Comparison of ENCODE assay signal across 19 cellular contexts in the genomic region with DNA sequence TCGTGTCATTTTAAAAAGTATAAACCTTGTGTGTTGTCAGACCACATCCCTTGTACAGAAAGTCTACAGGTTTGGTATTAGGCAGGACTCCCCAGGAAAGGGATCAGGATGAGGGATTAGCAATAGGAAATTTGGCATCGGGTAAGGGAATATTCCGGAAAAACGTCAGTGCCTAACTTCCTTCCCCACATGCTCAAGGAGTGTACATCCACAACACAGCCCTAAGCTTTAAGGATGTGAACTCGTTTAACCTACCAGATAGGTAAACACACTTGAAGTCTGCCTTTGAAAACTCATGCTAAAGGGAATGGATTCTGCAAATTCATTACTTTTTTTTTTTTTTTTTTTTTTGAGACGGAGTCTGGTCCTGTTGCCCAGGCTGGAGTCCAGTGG.
DNase-seq lines count a peak whose midpoint lies in the region; ATAC-seq and TF ChIP-seq lines count a peak whose summit lies in the region.
"Had no signal": no experiment of that assay in that cellular context is flagged by ENCODE, and none has a peak within 500 bp of the region (broad histone marks: within the 10 kb centered on the region; RNA-seq: fewer than 3 reads in every experiment).

No MANE protein-coding gene starts in this region.

- H3K27me3 ChIP-seq in trophoblast cell (ENCODE audit: insufficient read depth, low read length) = no peaks in the 10 kb centered on the region
- H3K27me3 ChIP-seq: brain microvascular endothelial cell had no signal

- peak overlapping the region; percentile 42 for H2BK5ac ChIP-seq in trophoblast cell (ENCODE audit: low read depth, low read length, poor library complexity)

- H4K91ac ChIP-seq in trophoblast cell (ENCODE audit: low read depth, low read length) = no peak overlapping the region

- ATAC-seq in left ventricle myocardium superior (peak; percentile 70), GM21723 (IDR thresholded peaks at IDR 0.05; ENCODE audit: unreplicated experiment) (no peak), GM18517 (IDR thresholded peaks at IDR 0.05; ENCODE audit: unreplicated experiment) (no peak)
- no peak for ATAC-seq in activated T-cell treated with anti-CD3 and anti-CD28 coated beads, Interleukin-2, amount 50 U/mL, for 4 hours
- ATAC-seq: activated CD8-positive, alpha-beta T cell treated with anti-CD3 and anti-CD28 coated beads for 36 hours; activated T-cell treated with anti-CD3 and anti-CD28 coated beads, Interleukin-2, amount 50 U/mL, for 72 hours; CD8-positive, alpha-beta T cell; naive thymus-derived CD4-positive, alpha-beta T cell; stimulated activated naive B cell treated with anti-CD40 and anti-IgM and Interleukin-4, amounts not matched to agents 10 μg/mL and 1 μg/mL and 100 μg/mL, for 72 hours had no signal

- peak overlapping the region; percentile 83 for H2BK12ac ChIP-seq in trophoblast cell (ENCODE audit: low read length)

- no peak overlapping the region for H3K4ac ChIP-seq in trophoblast cell (ENCODE audit: low read depth, low read length)

- no peaks in the 10 kb centered on the region for H3K79me2 ChIP-seq in trophoblast cell (ENCODE audit: control insufficient read depth, insufficient read depth, low read length, poor library complexity)

- H2BK120ac ChIP-seq in trophoblast cell (ENCODE audit: insufficient read depth, low read length, poor library complexity) = peak overlapping the region; percentile 44

- intact Hi-C loops in left ventricle myocardium superior (cut with micrococcal nuclease) = no loop called here

- no peak overlapping the region for H3K14ac ChIP-seq in trophoblast cell (ENCODE audit: low read length)

- H3K9me3 Mint-ChIP-seq in activated T-cell treated with anti-CD3 and anti-CD28 coated beads, Interleukin-2, amount 50 U/mL, for 4 hours = no peaks in the 10 kb centered on the region
- H3K9me3 Mint-ChIP-seq: activated CD8-positive, alpha-beta T cell treated with anti-CD3 and anti-CD28 coated beads for 36 hours; activated naive CD8-positive, alpha-beta T cell treated with anti-CD3 and anti-CD28 coated beads for 36 hours; activated T-cell treated with anti-CD3 and anti-CD28 coated beads, Interleukin-2, amount 50 U/mL, for 72 hours; CD8-positive, alpha-beta T cell; stimulated activated naive B cell treated with anti-CD40 and anti-IgM and Interleukin-4, amounts not matched to agents 10 μg/mL and 1 μg/mL and 100 μg/mL, for 72 hours had no signal

- H3K18ac ChIP-seq in trophoblast cell (ENCODE audit: low read length) = no peak overlapping the region

- H4K8ac ChIP-seq in trophoblast cell (ENCODE audit: low read depth, low read length) = peak overlapping the region; percentile 62

- WGBS in trophoblast cell (ENCODE audit: extremely low coverage, insufficient coverage, insufficient read length) = no CpG with 5 or more reads among the region's 6 CpGs

- no peaks in the 10 kb centered on the region for H3K36me3 Mint-ChIP-seq in activated T-cell treated with anti-CD3 and anti-CD28 coated beads, Interleukin-2, amount 50 U/mL, for 4 hours (ENCODE audit: insufficient read depth)
- H3K36me3 Mint-ChIP-seq: activated naive CD8-positive, alpha-beta T cell treated with anti-CD3 and anti-CD28 coated beads for 36 hours; CD8-positive, alpha-beta T cell; naive thymus-derived CD4-positive, alpha-beta T cell; stimulated activated naive B cell treated with anti-CD40 and anti-IgM and Interleukin-4, amounts not matched to agents 10 μg/mL and 1 μg/mL and 100 μg/mL, for 72 hours had no signal

- H3K4me3 ChIP-seq in cardiac fibroblast (replicated peaks in 1 of 2; ENCODE audit: low read depth in 2 of 2, low read length in 2 of 2) (no peak overlapping the region), trophoblast cell (ENCODE audit: low read depth, low read length) (no peak overlapping the region)

- H3K4me2 ChIP-seq in trophoblast cell (ENCODE audit: low read length) = no peak overlapping the region

- no peak overlapping the region for H3K23ac ChIP-seq in trophoblast cell (ENCODE audit: low read length)

- H3K4me1 Mint-ChIP-seq in activated T-cell treated with anti-CD3 and anti-CD28 coated beads, Interleukin-2, amount 50 U/mL, for 4 hours (ENCODE audit: low read depth) = no peaks in the 10 kb centered on the region
- H3K4me1 Mint-ChIP-seq: activated naive CD8-positive, alpha-beta T cell treated with anti-CD3 and anti-CD28 coated beads for 36 hours; stimulated activated naive B cell treated with anti-CD40 and anti-IgM and Interleukin-4, amounts not matched to agents 10 μg/mL and 1 μg/mL and 100 μg/mL, for 72 hours had no signal

- no peaks in the 10 kb centered on the region for H3K9me3 ChIP-seq in trophoblast cell (ENCODE audit: insufficient read depth, low read depth, low read length)

- H3K4me3 Mint-ChIP-seq in activated T-cell treated with anti-CD3 and anti-CD28 coated beads, Interleukin-2, amount 50 U/mL, for 4 hours = no peak overlapping the region
- H3K4me3 Mint-ChIP-seq: activated CD8-positive, alpha-beta T cell treated with anti-CD3 and anti-CD28 coated beads for 36 hours; activated naive CD8-positive, alpha-beta T cell treated with anti-CD3 and anti-CD28 coated beads for 36 hours; activated T-cell treated with anti-CD3 and anti-CD28 coated beads, Interleukin-2, amount 50 U/mL, for 72 hours; CD8-positive, alpha-beta T cell; naive thymus-derived CD4-positive, alpha-beta T cell; stimulated activated naive B cell treated with anti-CD40 and anti-IgM and Interleukin-4, amounts not matched to agents 10 μg/mL and 1 μg/mL and 100 μg/mL, for 72 hours had no signal

- no peak overlapping the region for H3K9ac ChIP-seq in trophoblast cell (ENCODE audit: low read length)

- no peak overlapping the region for H4K12ac ChIP-seq in trophoblast cell (ENCODE audit: low read depth, low read length)

- H2AK5ac ChIP-seq in trophoblast cell (ENCODE audit: low read length) = peak overlapping the region; percentile 63

- H2AFZ ChIP-seq in trophoblast cell (ENCODE audit: insufficient read depth, low read length, poor library complexity) = no peak overlapping the region

- peaks cover 26% of the 10 kb centered on the region for H3K79me1 ChIP-seq in trophoblast cell (ENCODE audit: low read length)

- TF ChIP-seq CTCF in cardiac fibroblast (IDR thresholded peaks at IDR 0.05; ENCODE audit: low read depth, low read length) = no peak

- H3K36me3 ChIP-seq in trophoblast cell (ENCODE audit: control insufficient read depth in 1 of 2, insufficient read depth in 2 of 2, low read length in 2 of 2) = no peaks in the 10 kb centered on the region
- H3K36me3 ChIP-seq: brain microvascular endothelial cell, WERI-Rb-1 had no signal

- H3K27ac ChIP-seq in trophoblast cell (ENCODE audit: low read depth, low read length) = peak overlapping the region; percentile 6
- H3K27ac ChIP-seq: WERI-Rb-1 had no signal

- peaks cover 15 to 21% of the 10 kb centered on the region in 2 experiments for H3K4me1 ChIP-seq in trophoblast cell (ENCODE audit: control insufficient read depth in 1 of 2, insufficient read depth in 2 of 2, low read length in 2 of 2)

- H3K27me3 Mint-ChIP-seq in activated T-cell treated with anti-CD3 and anti-CD28 coated beads, Interleukin-2, amount 50 U/mL, for 4 hours (ENCODE audit: low read depth) = peaks cover 5% of the 10 kb centered on the region
- H3K27me3 Mint-ChIP-seq: activated CD8-positive, alpha-beta T cell treated with anti-CD3 and anti-CD28 coated beads for 36 hours; activated naive CD8-positive, alpha-beta T cell treated with anti-CD3 and anti-CD28 coated beads for 36 hours; progenitor cell of endocrine pancreas had no signal

- DNase-seq in DMS53 (lab: John Stamatoyannopoulos, UW) (peak; percentile 90), cardiac fibroblast (ENCODE audit: low read depth in 2 of 2) (peak; percentile 43 to 46), left ventricle myocardium superior (no peak), trophoblast cell (peak in 1 of 2 donors; percentile 61), DMS79 treated with DMSO at 0.1 percent for 48 hours (lab: John Stamatoyannopoulos, UW) (no peak)
- DNase-seq in activated T-cell treated with anti-CD3 and anti-CD28 coated beads, Interleukin-2, amount 50 U/mL, for 4 hours = no peak
- DNase-seq: activated CD8-positive, alpha-beta T cell treated with anti-CD3 and anti-CD28 coated beads for 36 hours; activated naive CD8-positive, alpha-beta T cell treated with anti-CD3 and anti-CD28 coated beads for 36 hours; activated T-cell treated with anti-CD3 and anti-CD28 coated beads, Interleukin-2, amount 50 U/mL, for 72 hours; CD8-positive, alpha-beta T cell; naive thymus-derived CD4-positive, alpha-beta T cell; NCI-H1694 treated with DMSO at 0.1 percent for 48 hours; NK-92 treated with Interleukin-12 subunit alpha and Interleukin-12 subunit beta, amount 100 ng/mL, for 24 hours; stimulated activated naive B cell treated with anti-CD40 and anti-IgM and Interleukin-4, amounts not matched to agents 10 μg/mL and 1 μg/mL and 100 μg/mL, for 72 hours; WERI-Rb-1 had no signal

Comparison
In these comparisons a context has a peak if more than half of its experiments do, and no peak if none do; other contexts are left out.
1. DNase-seq: peak in DMS53 (single experiment) and cardiac fibroblast (2 of 2); none in left ventricle myocardium superior (single experiment), activated T-cell treated with anti-CD3 and anti-CD28 coated beads, Interleukin-2, amount 50 U/mL, for 4 hours (single experiment) and DMS79 treated with DMSO at 0.1 percent for 48 hours (single experiment).